1 cellular context compared by ENCODE assay signal in genomic region chr3:187750041-187750512, GRCh38.
A peak's percentile ranks its signal among the peaks of the same experiment; 100 is the strongest.
TF ChIP-seq lines count a peak whose summit lies in the region.

No MANE protein-coding gene starts in this region.

TF ChIP-seq in HEK293, 187 proteins besides CTCF, POLR2A, EP300 and RAD21 (continued from another document):
- TF ChIP-seq BCL11B (tag by site-specific recombination; IDR thresholded peaks at IDR 0.05; ENCODE audit: low read depth): no peak
- TF ChIP-seq ZNF140 (tag by site-specific recombination; IDR thresholded peaks at IDR 0.05): no peak
- TF ChIP-seq, protein P1, sequence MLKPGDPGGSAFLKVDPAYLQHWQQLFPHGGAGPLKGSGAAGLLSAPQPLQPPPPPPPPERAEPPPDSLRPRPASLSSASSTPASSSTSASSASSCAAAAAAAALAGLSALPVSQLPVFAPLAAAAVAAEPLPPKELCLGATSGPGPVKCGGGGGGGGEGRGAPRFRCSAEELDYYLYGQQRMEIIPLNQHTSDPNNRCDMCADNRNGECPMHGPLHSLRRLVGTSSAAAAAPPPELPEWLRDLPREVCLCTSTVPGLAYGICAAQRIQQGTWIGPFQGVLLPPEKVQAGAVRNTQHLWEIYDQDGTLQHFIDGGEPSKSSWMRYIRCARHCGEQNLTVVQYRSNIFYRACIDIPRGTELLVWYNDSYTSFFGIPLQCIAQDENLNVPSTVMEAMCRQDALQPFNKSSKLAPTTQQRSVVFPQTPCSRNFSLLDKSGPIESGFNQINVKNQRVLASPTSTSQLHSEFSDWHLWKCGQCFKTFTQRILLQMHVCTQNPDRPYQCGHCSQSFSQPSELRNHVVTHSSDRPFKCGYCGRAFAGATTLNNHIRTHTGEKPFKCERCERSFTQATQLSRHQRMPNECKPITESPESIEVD (tag by site-specific recombination; IDR thresholded peaks at IDR 0.05): 0 out of 2 replicates have a peak, but pooled peaks have one; percentile 12
- no peak for TF ChIP-seq ZNF449 (tag by site-specific recombination; IDR thresholded peaks at IDR 0.05)
- TF ChIP-seq, protein P2, sequence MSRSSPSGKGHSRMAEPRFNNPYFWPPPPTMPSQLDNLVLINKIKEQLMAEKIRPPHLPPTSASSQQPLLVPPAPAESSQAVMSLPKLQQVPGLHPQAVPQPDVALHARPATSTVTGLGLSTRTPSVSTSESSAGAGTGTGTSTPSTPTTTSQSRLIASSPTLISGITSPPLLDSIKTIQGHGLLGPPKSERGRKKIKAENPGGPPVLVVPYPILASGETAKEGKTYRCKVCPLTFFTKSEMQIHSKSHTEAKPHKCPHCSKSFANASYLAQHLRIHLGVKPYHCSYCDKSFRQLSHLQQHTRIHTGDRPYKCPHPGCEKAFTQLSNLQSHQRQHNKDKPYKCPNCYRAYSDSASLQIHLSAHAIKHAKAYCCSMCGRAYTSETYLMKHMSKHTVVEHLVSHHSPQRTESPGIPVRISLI (tag by site-specific recombination; IDR thresholded peaks at IDR 0.05): peak; percentile 54; the same call in 1 of the 2 replicates
- no peak for TF ChIP-seq ZNF223 (tag by site-specific recombination; IDR thresholded peaks at IDR 0.05)
- TF ChIP-seq INSM2 (tag by site-specific recombination; IDR thresholded peaks at IDR 0.05): 0 out of 2 replicates have a peak, but pooled peaks have one; percentile 24
- TF ChIP-seq ZNF37A (tag by site-specific recombination; IDR thresholded peaks at IDR 0.05): no peak
- no peak for TF ChIP-seq ZNF830 (tag by site-specific recombination; IDR thresholded peaks at IDR 0.05; ENCODE audit: low read depth)
- TF ChIP-seq ZNF16 (tag by site-specific recombination; IDR thresholded peaks at IDR 0.05; ENCODE audit: low read depth): no peak
- TF ChIP-seq ZNF148 (tag by site-specific recombination; IDR thresholded peaks at IDR 0.05; ENCODE audit: borderline replicate concordance): no peak
- TF ChIP-seq ZNF777 (tag by site-specific recombination; IDR thresholded peaks at IDR 0.05; ENCODE audit: borderline replicate concordance): no peak
- peak; percentile 79 for TF ChIP-seq ZBTB17 (tag by site-specific recombination; IDR thresholded peaks at IDR 0.05)
- no peak for TF ChIP-seq ZNF274 (IDR thresholded peaks at IDR 0.05; ENCODE audit: low read length)
- no peak for TF ChIP-seq ZNF274 (tag by site-specific recombination; IDR thresholded peaks at IDR 0.05; ENCODE audit: borderline replicate concordance)
- TF ChIP-seq, protein P3, sequence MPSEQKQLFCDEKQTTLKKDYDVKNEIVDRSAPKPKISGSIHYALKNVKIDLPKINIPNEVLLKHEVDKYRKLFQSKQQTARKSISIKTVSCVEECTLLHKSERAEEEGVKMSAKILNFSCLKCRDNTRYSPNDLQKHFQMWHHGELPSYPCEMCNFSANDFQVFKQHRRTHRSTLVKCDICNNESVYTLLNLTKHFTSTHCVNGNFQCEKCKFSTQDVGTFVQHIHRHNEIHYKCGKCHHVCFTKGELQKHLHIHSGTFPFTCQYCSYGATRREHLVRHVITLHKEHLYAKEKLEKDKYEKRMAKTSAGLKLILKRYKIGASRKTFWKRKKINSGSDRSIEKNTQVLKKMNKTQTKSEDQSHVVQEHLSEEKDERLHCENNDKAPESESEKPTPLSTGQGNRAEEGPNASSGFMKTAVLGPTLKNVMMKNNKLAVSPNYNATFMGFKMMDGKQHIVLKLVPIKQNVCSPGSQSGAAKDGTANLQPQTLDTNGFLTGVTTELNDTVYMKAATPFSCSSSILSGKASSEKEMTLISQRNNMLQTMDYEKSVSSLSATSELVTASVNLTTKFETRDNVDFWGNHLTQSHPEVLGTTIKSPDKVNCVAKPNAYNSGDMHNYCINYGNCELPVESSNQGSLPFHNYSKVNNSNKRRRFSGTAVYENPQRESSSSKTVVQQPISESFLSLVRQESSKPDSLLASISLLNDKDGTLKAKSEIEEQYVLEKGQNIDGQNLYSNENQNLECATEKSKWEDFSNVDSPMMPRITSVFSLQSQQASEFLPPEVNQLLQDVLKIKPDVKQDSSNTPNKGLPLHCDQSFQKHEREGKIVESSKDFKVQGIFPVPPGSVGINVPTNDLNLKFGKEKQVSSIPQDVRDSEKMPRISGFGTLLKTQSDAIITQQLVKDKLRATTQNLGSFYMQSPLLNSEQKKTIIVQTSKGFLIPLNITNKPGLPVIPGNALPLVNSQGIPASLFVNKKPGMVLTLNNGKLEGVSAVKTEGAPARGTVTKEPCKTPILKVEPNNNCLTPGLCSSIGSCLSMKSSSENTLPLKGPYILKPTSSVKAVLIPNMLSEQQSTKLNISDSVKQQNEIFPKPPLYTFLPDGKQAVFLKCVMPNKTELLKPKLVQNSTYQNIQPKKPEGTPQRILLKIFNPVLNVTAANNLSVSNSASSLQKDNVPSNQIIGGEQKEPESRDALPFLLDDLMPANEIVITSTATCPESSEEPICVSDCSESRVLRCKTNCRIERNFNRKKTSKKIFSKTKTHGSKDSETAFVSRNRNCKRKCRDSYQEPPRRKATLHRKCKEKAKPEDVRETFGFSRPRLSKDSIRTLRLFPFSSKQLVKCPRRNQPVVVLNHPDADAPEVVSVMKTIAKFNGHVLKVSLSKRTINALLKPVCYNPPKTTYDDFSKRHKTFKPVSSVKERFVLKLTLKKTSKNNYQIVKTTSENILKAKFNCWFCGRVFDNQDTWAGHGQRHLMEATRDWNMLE (tag by site-specific recombination; conservative IDR thresholded peaks at IDR 0.05; ENCODE audit: low read depth): no peak
- TF ChIP-seq MEIS1 (CRISPR knock-in tag; IDR thresholded peaks at IDR 0.05; ENCODE audit: borderline replicate concordance): no peak
- no peak for TF ChIP-seq ZNF707 (tag by site-specific recombination; IDR thresholded peaks at IDR 0.05)
- no peak for TF ChIP-seq ZNF514 (tag by site-specific recombination; IDR thresholded peaks at IDR 0.05)
- TF ChIP-seq ZNF629 (tag by site-specific recombination; IDR thresholded peaks at IDR 0.05): no peak
- TF ChIP-seq, protein P4, sequence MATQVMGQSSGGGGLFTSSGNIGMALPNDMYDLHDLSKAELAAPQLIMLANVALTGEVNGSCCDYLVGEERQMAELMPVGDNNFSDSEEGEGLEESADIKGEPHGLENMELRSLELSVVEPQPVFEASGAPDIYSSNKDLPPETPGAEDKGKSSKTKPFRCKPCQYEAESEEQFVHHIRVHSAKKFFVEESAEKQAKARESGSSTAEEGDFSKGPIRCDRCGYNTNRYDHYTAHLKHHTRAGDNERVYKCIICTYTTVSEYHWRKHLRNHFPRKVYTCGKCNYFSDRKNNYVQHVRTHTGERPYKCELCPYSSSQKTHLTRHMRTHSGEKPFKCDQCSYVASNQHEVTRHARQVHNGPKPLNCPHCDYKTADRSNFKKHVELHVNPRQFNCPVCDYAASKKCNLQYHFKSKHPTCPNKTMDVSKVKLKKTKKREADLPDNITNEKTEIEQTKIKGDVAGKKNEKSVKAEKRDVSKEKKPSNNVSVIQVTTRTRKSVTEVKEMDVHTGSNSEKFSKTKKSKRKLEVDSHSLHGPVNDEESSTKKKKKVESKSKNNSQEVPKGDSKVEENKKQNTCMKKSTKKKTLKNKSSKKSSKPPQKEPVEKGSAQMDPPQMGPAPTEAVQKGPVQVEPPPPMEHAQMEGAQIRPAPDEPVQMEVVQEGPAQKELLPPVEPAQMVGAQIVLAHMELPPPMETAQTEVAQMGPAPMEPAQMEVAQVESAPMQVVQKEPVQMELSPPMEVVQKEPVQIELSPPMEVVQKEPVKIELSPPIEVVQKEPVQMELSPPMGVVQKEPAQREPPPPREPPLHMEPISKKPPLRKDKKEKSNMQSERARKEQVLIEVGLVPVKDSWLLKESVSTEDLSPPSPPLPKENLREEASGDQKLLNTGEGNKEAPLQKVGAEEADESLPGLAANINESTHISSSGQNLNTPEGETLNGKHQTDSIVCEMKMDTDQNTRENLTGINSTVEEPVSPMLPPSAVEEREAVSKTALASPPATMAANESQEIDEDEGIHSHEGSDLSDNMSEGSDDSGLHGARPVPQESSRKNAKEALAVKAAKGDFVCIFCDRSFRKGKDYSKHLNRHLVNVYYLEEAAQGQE (tag by site-specific recombination; IDR thresholded peaks at IDR 0.05): peak; percentile 73
- TF ChIP-seq ZNF785 (tag by site-specific recombination; IDR thresholded peaks at IDR 0.05): no peak
- TF ChIP-seq ZNF114 (tag by site-specific recombination; IDR thresholded peaks at IDR 0.05): no peak
- TF ChIP-seq PRDM10 (tag by site-specific recombination; IDR thresholded peaks at IDR 0.05): peak; percentile 53; the same call in 1 of the 2 replicates
- TF ChIP-seq ZNF76 (tag by site-specific recombination; IDR thresholded peaks at IDR 0.05; ENCODE audit: borderline replicate concordance, low read depth): no peak
- no peak for TF ChIP-seq ZNF747 (tag by site-specific recombination; IDR thresholded peaks at IDR 0.05)
- no peak for TF ChIP-seq KLF10 (tag by site-specific recombination; IDR thresholded peaks at IDR 0.05)
- no peak for TF ChIP-seq ZNF398 (tag by site-specific recombination; IDR thresholded peaks at IDR 0.05)
- peak; percentile 60 for TF ChIP-seq SETDB1 (IDR thresholded peaks at IDR 0.05; ENCODE audit: insufficient read length, low read length)
- TF ChIP-seq ZNF580 (tag by site-specific recombination; IDR thresholded peaks at IDR 0.05): no peak
